In genomic region chr1:182604128-182604834, GRCh38 we compare ENCODE assay signal across 8 cellular contexts. TPM values are rescaled to one million over a fixed set of nuclear protein-coding genes. Genes with fewer than 3 reads are reported as not detected.
A peak's percentile ranks its signal among the peaks of the same experiment; 100 is the strongest.
DNase-seq lines count a peak whose midpoint lies in the region; ATAC-seq, FAIRE-seq and TF ChIP-seq lines count a peak whose summit lies in the region.

TSS of gene RGS16 (minus strand) at chr1:182604389. CDS start at chr1:182604259, 130 bp downstream.

- no peak within 1 kb of the TSS for H3K4me3 Mint-ChIP-seq in activated B cell treated with CpG ODN at 0.5 μM for 24 hours

- peak within 1 kb of the TSS; percentile 73 for H3K27ac Mint-ChIP-seq in activated B cell treated with CpG ODN at 0.5 μM for 24 hours

- TF ChIP-seq CTCF in AG04450 (IDR thresholded peaks at IDR 0.05; ENCODE audit: low read depth, low read length): no peak
- TF ChIP-seq CTCF in activated B cell treated with CpG ODN at 0.5 μM for 24 hours (IDR thresholded peaks at IDR 0.05): no peak
- no peak for TF ChIP-seq CTCF in bronchial epithelial cell (IDR thresholded peaks at IDR 0.05; ENCODE audit: insufficient read depth, low read length, severe bottlenecking)

- no peaks in the 10 kb centered on the region; the same call in 1 of the 2 replicates for H3K9me3 ChIP-seq in AG04450 (ENCODE audit: control insufficient read depth, insufficient read depth, low read length)

- intact Hi-C loops in activated B cell treated with CpG ODN at 0.5 μM for 24 hours (cut with micrococcal nuclease): loop anchor here (1.0 to 5.0 kb wide), 4 partner anchors 11 to 235 kb away; partner anchors contain the start of gene DHX9

- peak; percentile 21 for DNase-seq in AG04450 (ENCODE audit: low read depth, low spot score)
- peak; percentile 89 for DNase-seq in NCI-H2227 (lab: John Stamatoyannopoulos, UW; ENCODE audit: unreplicated experiment)
- peak; percentile 88 for DNase-seq in activated B cell treated with CpG ODN at 0.5 μM for 24 hours
- peak; percentile 70 for DNase-seq in bronchial epithelial cell (ENCODE audit: low read depth)
- DNase-seq in inferior parietal cortex (ENCODE audit: extremely low spot score): peak; percentile 72
- DNase-seq in stimulated activated CD4-positive, alpha-beta T cell treated with anti-CD3 and anti-CD28 coated beads, Interleukin-12 subunit alpha, Interleukin-12 subunit beta, amount 100 ng/mL, for 4 hours: peak; percentile 94

- POLR2A ChIA-PET in AG04450 (lab: Yijun Ruan, JAX): interaction anchor here (1.4 kb wide), 1 partner anchor 11 kb away, joined by 3 read pairs; no protein-coding TSS in a partner anchor
- POLR2A ChIA-PET in activated B cell treated with CpG ODN at 0.5 μM for 24 hours (lab: Charles Lee): interaction anchor here (0.6 to 3.8 kb wide), 8 partner anchors 11 to 236 kb away, joined by 3 to 33 read pairs (median 4); partner anchors contain the start of gene RNASEL

- H3K4me3 ChIP-seq in AG04450 (ENCODE audit: low read depth, low read length) (peak within 1 kb of the TSS; percentile 58), bronchial epithelial cell (ENCODE audit: low read depth, low read length) (peak within 1 kb of the TSS; percentile 60)

- no peaks in the 10 kb centered on the region for H3K9me3 Mint-ChIP-seq in activated B cell treated with CpG ODN at 0.5 μM for 24 hours

- ATAC-seq in GM18907 (IDR thresholded peaks at IDR 0.05; ENCODE audit: unreplicated experiment) (peak; percentile 89), HG03139 (IDR thresholded peaks at IDR 0.05; ENCODE audit: unreplicated experiment) (peak; percentile 78), activated B cell treated with CpG ODN at 0.5 μM for 24 hours (ENCODE audit: low read depth) (peak; percentile 98)

- H3K27ac ChIP-seq in AG04450 (ENCODE audit: low read depth, low read length): no peak within 1 kb of the TSS

- FAIRE-seq in bronchial epithelial cell (lab: Jason Lieb, UNC): no peak

- peaks cover 26% of the 10 kb centered on the region for H3K27me3 ChIP-seq in AG04450 (ENCODE audit: control insufficient read depth, insufficient read depth, low read length)
- H3K27me3 ChIP-seq in bronchial epithelial cell (ENCODE audit: control insufficient read depth, insufficient read depth, low read length): no peaks in the 10 kb centered on the region

- no peaks in the 10 kb centered on the region for H3K27me3 Mint-ChIP-seq in activated B cell treated with CpG ODN at 0.5 μM for 24 hours

- peaks cover 7% of the 10 kb centered on the region for H3K36me3 Mint-ChIP-seq in activated B cell treated with CpG ODN at 0.5 μM for 24 hours (ENCODE audit: low read depth)

- CTCF ChIA-PET in AG04450 (lab: Charles Lee): interaction anchor here (0.6 to 12.0 kb wide), 7 partner anchors 9 to 459 kb away, joined by 4 to 552 read pairs (median 33); partner anchors contain the start of gene NPL
- CTCF ChIA-PET in activated B cell treated with CpG ODN at 0.5 μM for 24 hours (lab: Charles Lee): interaction anchor here (0.6 to 16.1 kb wide), 4 partner anchors 8 to 359 kb away, joined by 3 to 562 read pairs (median 4); partner anchors contain the start of gene NPL

- peaks cover 4% of the 10 kb centered on the region for H3K4me1 Mint-ChIP-seq in activated B cell treated with CpG ODN at 0.5 μM for 24 hours

- peaks cover 11% of the 10 kb centered on the region for H3K36me3 ChIP-seq in bronchial epithelial cell (ENCODE audit: control insufficient read depth, insufficient read depth, low read length)

RNA-seq across cellular contexts. Expression of gene RGS16, which starts in this region (rescaled TPM):
- polyA plus RNA-seq in AG04450 (2011; rRNA removed): 0.10 and 0.11 TPM in 2 replicates
- polyA minus RNA-seq in AG04450 (2011; rRNA and poly(A)+ RNA removed): 0.09 TPM in 2 replicates
- total RNA-seq in activated B cell treated with CpG ODN at 0.5 μM for 24 hours (2.6 TPM in 2 replicates), bronchial epithelial cell (3.5 and 3.7 TPM in 2 replicates)

Comparison
In these comparisons a context has a peak if more than half of its experiments do, and no peak if none do; other contexts are left out.
1. Peak in DNase-seq and H3K4me3 ChIP-seq in AG04450; RNA of the gene not detected or under 1 TPM.
2. DNase-seq: peak in every context shown above with its lines; median percentile 94 in stimulated activated CD4-positive, alpha-beta T cell treated with anti-CD3 and anti-CD28 coated beads, Interleukin-12 subunit alpha, Interleukin-12 subunit beta, amount 100 ng/mL, for 4 hours; 89 in NCI-H2227; 88 in activated B cell treated with CpG ODN at 0.5 μM for 24 hours; 72 in inferior parietal cortex; 70 in bronchial epithelial cell; 21 in AG04450.